ENCODE assay signal across 1 cellular context in genomic region chr7:84058311-84059076, GRCh38.
A peak's percentile ranks its signal among the peaks of the same experiment; 100 is the strongest.
TF ChIP-seq lines count a peak whose summit lies in the region.

No MANE protein-coding gene starts in this region.

TF ChIP-seq in GM12878, 131 proteins besides CTCF, POLR2A, EP300 and RAD21 (continued from another document):
- TF ChIP-seq RUNX3 (IDR thresholded peaks at IDR 0.05; ENCODE audit: low read length) = no peak
- TF ChIP-seq ATF7 (IDR thresholded peaks at IDR 0.05; ENCODE audit: low read depth) = 0 out of 2 replicates have a peak, but pooled peaks have one; percentile 27
- TF ChIP-seq IKZF2 (IDR thresholded peaks at IDR 0.05) = peak in 1 of 2 experiments; percentile 11; a peak in 1 of 4 replicates
TF ChIP-seq in GM12878: peak in this region for 3.
